Comparison of ENCODE assay signal across 24 cellular contexts in the genomic region with DNA sequence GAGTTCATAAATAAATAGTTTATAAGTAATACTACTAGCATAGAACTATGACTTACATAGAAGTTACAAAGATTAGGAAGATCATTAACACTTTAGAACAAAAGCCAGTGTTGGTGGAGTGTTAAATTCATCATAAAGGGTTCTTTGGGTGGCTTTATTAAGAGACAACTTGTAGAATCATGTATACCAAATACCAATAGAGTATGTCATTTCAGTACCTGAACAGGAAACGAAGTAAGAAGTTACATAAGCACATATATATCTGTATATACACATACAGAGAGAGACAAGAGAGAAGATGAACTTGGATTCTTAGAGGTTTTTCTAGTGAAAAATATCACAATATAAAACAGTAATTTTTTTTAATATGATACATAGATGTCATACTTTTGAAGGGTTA.
"Had no signal": no experiment of that assay in that cellular context is flagged by ENCODE, and none has a peak within 500 bp of the region (broad histone marks: within the 10 kb centered on the region; RNA-seq: fewer than 3 reads in every experiment).

No MANE protein-coding gene starts in this region.

- H3K4me3 ChIP-seq: gastrocnemius medialis, lung, psoas muscle, sigmoid colon, suprapubic skin, transverse colon, upper lobe of right lung, uterus had no signal

- H3K9me3 Mint-ChIP-seq: central memory CD8-positive, alpha-beta T cell; naive thymus-derived CD4-positive, alpha-beta T cell; nephron; stimulated activated memory B cell treated with anti-CD40 and anti-IgM and Interleukin-4, amounts not matched to agents 10 μg/mL and 1 μg/mL and 100 μg/mL, for 72 hours; stimulated activated naive CD8-positive, alpha-beta T cell treated with anti-CD3 and anti-CD28 coated beads, Interleukin-15, Interleukin-2, amounts not matched to agents 100 ng/mL and 50 ng/mL, for 24 hours had no signal

- H3K4me1 ChIP-seq: gastrocnemius medialis, psoas muscle, sigmoid colon, suprapubic skin, upper lobe of right lung, uterus had no signal

- H3K36me3 ChIP-seq: gastrocnemius medialis, upper lobe of right lung, uterus had no signal

- H3K27me3 ChIP-seq: gastrocnemius medialis, sigmoid colon, suprapubic skin, transverse colon, upper lobe of right lung, uterus had no signal

- DNase-seq: cortex of kidney; effector CD4-positive, alpha-beta T cell; gastrocnemius medialis; head of caudate nucleus; kidney; mesendoderm; midbrain; naive thymus-derived CD4-positive, alpha-beta T cell; nucleus accumbens; psoas muscle; right cardiac atrium; sigmoid colon; stimulated activated CD4-positive, alpha-beta T cell treated with anti-CD3 and anti-CD28 coated beads, Interleukin-2, amount 100 ng/mL, for 24 hours; stimulated activated CD4-positive, alpha-beta T cell treated with anti-CD3 and anti-CD28 coated beads, Interleukin-4, amount 100 ng/mL, for 4 hours; transverse colon; upper lobe of right lung; uterus had no signal

- H3K4me1 Mint-ChIP-seq: central memory CD8-positive, alpha-beta T cell; naive thymus-derived CD4-positive, alpha-beta T cell; nephron; stimulated activated memory B cell treated with anti-CD40 and anti-IgM and Interleukin-4, amounts not matched to agents 10 μg/mL and 1 μg/mL and 100 μg/mL, for 72 hours had no signal

- H3K27ac ChIP-seq: gastrocnemius medialis, psoas muscle, sigmoid colon, suprapubic skin, transverse colon, upper lobe of right lung, uterus had no signal

- FAIRE-seq: kidney had no signal

- H3K9me3 ChIP-seq: gastrocnemius medialis, psoas muscle, sigmoid colon, suprapubic skin, transverse colon, upper lobe of right lung, uterus had no signal

- H3K4me3 Mint-ChIP-seq: central memory CD8-positive, alpha-beta T cell; naive thymus-derived CD4-positive, alpha-beta T cell; nephron; stimulated activated memory B cell treated with anti-CD40 and anti-IgM and Interleukin-4, amounts not matched to agents 10 μg/mL and 1 μg/mL and 100 μg/mL, for 72 hours; stimulated activated naive CD8-positive, alpha-beta T cell treated with anti-CD3 and anti-CD28 coated beads, Interleukin-15, Interleukin-2, amounts not matched to agents 100 ng/mL and 50 ng/mL, for 24 hours had no signal

- H3K27me3 Mint-ChIP-seq: central memory CD8-positive, alpha-beta T cell; naive thymus-derived CD4-positive, alpha-beta T cell; stimulated activated memory B cell treated with anti-CD40 and anti-IgM and Interleukin-4, amounts not matched to agents 10 μg/mL and 1 μg/mL and 100 μg/mL, for 72 hours; stimulated activated naive CD8-positive, alpha-beta T cell treated with anti-CD3 and anti-CD28 coated beads, Interleukin-15, Interleukin-2, amounts not matched to agents 100 ng/mL and 50 ng/mL, for 24 hours had no signal

- ATAC-seq: gastrocnemius medialis; left lobe of liver; naive thymus-derived CD4-positive, alpha-beta T cell; psoas muscle; right cardiac atrium; stimulated activated memory B cell treated with anti-CD40 and anti-IgM and Interleukin-4, amounts not matched to agents 10 μg/mL and 1 μg/mL and 100 μg/mL, for 72 hours; upper lobe of right lung had no signal

- H3K27ac Mint-ChIP-seq: naive thymus-derived CD4-positive, alpha-beta T cell; nephron; stimulated activated memory B cell treated with anti-CD40 and anti-IgM and Interleukin-4, amounts not matched to agents 10 μg/mL and 1 μg/mL and 100 μg/mL, for 72 hours; stimulated activated naive CD8-positive, alpha-beta T cell treated with anti-CD3 and anti-CD28 coated beads, Interleukin-15, Interleukin-2, amounts not matched to agents 100 ng/mL and 50 ng/mL, for 24 hours had no signal

- H3K36me3 Mint-ChIP-seq: stimulated activated memory B cell treated with anti-CD40 and anti-IgM and Interleukin-4, amounts not matched to agents 10 μg/mL and 1 μg/mL and 100 μg/mL, for 72 hours had no signal
